ENCODE assay signal across 8 cellular contexts in the genomic region with DNA sequence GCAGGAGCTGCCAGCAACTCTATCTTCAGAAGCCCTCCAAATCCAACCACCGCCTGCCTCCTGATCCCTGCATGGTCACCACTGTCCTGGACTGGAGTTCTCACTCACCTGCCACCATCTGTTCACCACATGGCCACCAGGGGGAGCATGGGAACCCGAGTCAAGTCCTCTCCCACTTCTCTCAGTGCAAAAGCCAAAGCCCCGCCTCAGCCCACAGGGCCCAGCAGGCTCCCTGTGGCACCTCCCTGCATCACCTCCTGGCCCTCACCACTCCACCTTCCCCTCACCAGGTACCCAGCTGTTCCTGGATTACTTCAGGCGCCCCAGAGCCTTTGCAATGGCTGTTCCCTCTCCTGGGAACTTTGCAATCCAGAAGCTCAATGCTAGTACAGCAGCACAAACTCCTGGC. TPM values are rescaled to one million over a fixed set of nuclear protein-coding genes. Genes with fewer than 3 reads are reported as not detected.
DNase-seq lines count a peak whose midpoint lies in the region; ATAC-seq and TF ChIP-seq lines count a peak whose summit lies in the region.

No MANE protein-coding gene starts in this region.

- H3K4me3 ChIP-seq in liver (ENCODE audit: low read depth in 1 of 3, low read length in 3 of 3), result no peak overlapping the region

- no peak for ATAC-seq in HG03135 (IDR thresholded peaks at IDR 0.05; ENCODE audit: unreplicated experiment)

- no peak overlapping the region for H3K9ac ChIP-seq in liver (ENCODE audit: low read depth in 1 of 2, low read length in 2 of 2)

- H3K9me3 ChIP-seq in liver (ENCODE audit: control insufficient read depth in 4 of 4, low read length in 3 of 4), result no peaks in the 10 kb centered on the region

- H3K27ac ChIP-seq in liver (ENCODE audit: low read depth in 1 of 2, low read length in 2 of 2), result no peak overlapping the region

- peaks cover 2 to 27% (median 20%) of the 10 kb centered on the region in 4 donors for H3K4me1 ChIP-seq in liver (ENCODE audit: control insufficient read depth in 4 of 4, insufficient read depth in 4 of 4, low read length in 3 of 4)

- TF ChIP-seq RAD21 in liver (IDR thresholded peaks at IDR 0.05), result peak; percentile 52 to 80

- no peaks in the 10 kb centered on the region for H3K27me3 ChIP-seq in liver (ENCODE audit: control insufficient read depth in 4 of 4, insufficient read depth in 4 of 4, low read length in 3 of 4)

- peaks cover 16 to 46% (median 28%) of the 10 kb centered on the region in 4 donors for H3K36me3 ChIP-seq in liver (ENCODE audit: control insufficient read depth in 4 of 4, insufficient read depth in 3 of 4, low read depth in 1 of 4, low read length in 3 of 4)

- DNase-seq in AG08396 (ENCODE audit: low spot score) (peak; percentile 85), GM20000 (ENCODE audit: low spot score) (peak; percentile 78), NCI-H460 (ENCODE audit: extremely low read depth, low read depth) (peak; percentile 71), cerebellar cortex (ENCODE audit: low spot score) (peak; percentile 84)
- peak; percentile 83 to 93 for DNase-seq in activated CD4-positive, alpha-beta T cell treated with anti-CD3 and anti-CD28 coated beads for 24 hours (ENCODE audit: low read depth in 2 of 2)
- peak; percentile 81 for DNase-seq in stimulated activated CD8-positive, alpha-beta memory T cell treated with anti-CD3 and anti-CD28 coated beads, Interleukin-12 subunit alpha, Interleukin-12 subunit beta, amount 100 ng/mL, for 1 hour (ENCODE audit: low read depth)

- WGBS in liver, result 36% methylated on average over 4 of the region's 4 CpGs

- TF ChIP-seq CTCF in GM20000 (IDR thresholded peaks at IDR 0.05; ENCODE audit: extremely low read depth, missing control alignments) (peak; percentile 67), liver (IDR thresholded peaks at IDR 0.05; ENCODE audit: low read depth, low read length, missing input control) (peak; percentile 71)

TF ChIP-seq in liver, 16 proteins besides CTCF, POLR2A, EP300 and RAD21:
- TF ChIP-seq, protein P1, sequence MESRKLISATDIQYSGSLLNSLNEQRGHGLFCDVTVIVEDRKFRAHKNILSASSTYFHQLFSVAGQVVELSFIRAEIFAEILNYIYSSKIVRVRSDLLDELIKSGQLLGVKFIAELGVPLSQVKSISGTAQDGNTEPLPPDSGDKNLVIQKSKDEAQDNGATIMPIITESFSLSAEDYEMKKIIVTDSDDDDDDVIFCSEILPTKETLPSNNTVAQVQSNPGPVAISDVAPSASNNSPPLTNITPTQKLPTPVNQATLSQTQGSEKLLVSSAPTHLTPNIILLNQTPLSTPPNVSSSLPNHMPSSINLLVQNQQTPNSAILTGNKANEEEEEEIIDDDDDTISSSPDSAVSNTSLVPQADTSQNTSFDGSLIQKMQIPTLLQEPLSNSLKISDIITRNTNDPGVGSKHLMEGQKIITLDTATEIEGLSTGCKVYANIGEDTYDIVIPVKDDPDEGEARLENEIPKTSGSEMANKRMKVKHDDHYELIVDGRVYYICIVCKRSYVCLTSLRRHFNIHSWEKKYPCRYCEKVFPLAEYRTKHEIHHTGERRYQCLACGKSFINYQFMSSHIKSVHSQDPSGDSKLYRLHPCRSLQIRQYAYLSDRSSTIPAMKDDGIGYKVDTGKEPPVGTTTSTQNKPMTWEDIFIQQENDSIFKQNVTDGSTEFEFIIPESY (IDR thresholded peaks at IDR 0.05), result no peak
- peak in 1 of 2 donors; percentile 26 for TF ChIP-seq HNF4A (conservative IDR thresholded peaks at IDR 0.05)

RNA-seq across cellular contexts. Expression of gene DHPS, which starts 5.3 kb away (rescaled TPM):
- total RNA-seq in NCI-H460 (2014; rRNA removed; shearing (Covaris generic)), result 75.7 and 83.6 TPM in 2 replicates
- polyA plus RNA-seq in NCI-H460 (2014; cell fraction: nucleus; rRNA removed), result 167 and 217 TPM in 2 replicates
- 10 to 100 TPM; 29.1 to 53.9 TPM for total RNA-seq in liver
- polyA plus RNA-seq in liver, result 10 to 100 TPM; 34.8 to 50.3 TPM

RNA-seq across cellular contexts. Expression of gene WDR83, which starts 9.8 kb away (rescaled TPM):
- 5.8 and 7.7 TPM in 2 replicates for total RNA-seq in NCI-H460 (2014; rRNA removed; shearing (Covaris generic))
- 10.9 and 12.6 TPM in 2 replicates for polyA plus RNA-seq in NCI-H460 (2014; cell fraction: nucleus; rRNA removed)
- 1 to 10 TPM; 4.0 to 5.1 TPM for total RNA-seq in liver
- 1 to 10 TPM; 3.9 to 4.4 TPM for polyA plus RNA-seq in liver

RNA-seq across cellular contexts. Expression of gene MAN2B1, which starts 9.8 kb away (rescaled TPM):
- total RNA-seq in NCI-H460 (2014; rRNA removed; shearing (Covaris generic)), result 21.5 and 27.7 TPM in 2 replicates
- 149 and 182 TPM in 2 replicates for polyA plus RNA-seq in NCI-H460 (2014; cell fraction: nucleus; rRNA removed)
- total RNA-seq in liver, result 10 to 100 TPM; 41.3 to 42.9 TPM
- polyA plus RNA-seq in liver, result 10 to 100 TPM; 23.5 to 28.9 TPM

RNA-seq across cellular contexts. Expression of gene GNG14, which starts 11.4 kb away (rescaled TPM):
- total RNA-seq in NCI-H460 (2014; rRNA removed; shearing (Covaris generic)), result not detected in 2 replicates
- polyA plus RNA-seq in NCI-H460 (2014; cell fraction: nucleus; rRNA removed), result not detected in 2 replicates
- total RNA-seq in liver, result not detected
- polyA plus RNA-seq in liver, result not detected

RNA-seq across cellular contexts. Expression of gene FBXW9, which starts 20.0 kb away (rescaled TPM):
- total RNA-seq in NCI-H460 (2014; rRNA removed; shearing (Covaris generic)), result 6.2 and 6.9 TPM in 2 replicates
- polyA plus RNA-seq in NCI-H460 (2014; cell fraction: nucleus; rRNA removed), result 20.3 and 26.0 TPM in 2 replicates
- total RNA-seq in liver, result 1 to 10 TPM; 2.3 to 2.5 TPM
- 1 to 10 TPM; 3.4 to 4.0 TPM for polyA plus RNA-seq in liver
